ENCODE assay signal across 8 cellular contexts in genomic region chr22:29625090-29625825, GRCh38. TPM values are rescaled to one million over a fixed set of nuclear protein-coding genes. Genes with fewer than 3 reads are reported as not detected.
DNase-seq lines count a peak whose midpoint lies in the region; ATAC-seq and TF ChIP-seq lines count a peak whose summit lies in the region.

No MANE protein-coding gene starts in this region.

- H3K4me2 ChIP-seq in Loucy (ENCODE audit: low read depth, low read length, poor library complexity, severe bottlenecking) = no peak overlapping the region

- H3K9ac ChIP-seq in Loucy (ENCODE audit: low read depth, low read length, poor library complexity, severe bottlenecking) = no peak overlapping the region

- H3K36me3 ChIP-seq in Loucy (ENCODE audit: insufficient read depth, low read length) (no peaks in the 10 kb centered on the region), lung (ENCODE audit: control insufficient read depth in 2 of 2, insufficient read depth in 2 of 2, low read length in 2 of 2) (no peaks in the 10 kb centered on the region), thyroid gland (no peaks in the 10 kb centered on the region)

- no peak for TF ChIP-seq POLR2A in thyroid gland (IDR thresholded peaks at IDR 0.05)

- TF ChIP-seq CTCF in Loucy (conservative IDR thresholded peaks at IDR 0.05; ENCODE audit: low read length) = peak; percentile 96
- TF ChIP-seq CTCF in lung (IDR thresholded peaks at IDR 0.05; ENCODE audit: control extremely low read depth, extremely low read depth) = peak; percentile 58
- TF ChIP-seq CTCF in thyroid gland (IDR thresholded peaks at IDR 0.05) = peak; percentile 67 to 88 (median 82)

- peaks cover 8% of the 10 kb centered on the region for H4K20me1 ChIP-seq in Loucy (ENCODE audit: insufficient read depth, low read length, poor library complexity, severe bottlenecking)

- H3K9me2 ChIP-seq in Loucy (replicated peaks; ENCODE audit: low read depth, low read length) = no peaks in the 10 kb centered on the region

- H3K4me1 ChIP-seq in Loucy (ENCODE audit: insufficient read depth, low read length, poor library complexity, severe bottlenecking) = peaks cover 54% of the 10 kb centered on the region
- peaks cover 6 to 8% of the 10 kb centered on the region in 2 donors for H3K4me1 ChIP-seq in lung (ENCODE audit: control insufficient read depth in 2 of 2, insufficient read depth in 2 of 2, low read length in 2 of 2)
- peaks cover 12 to 40% of the 10 kb centered on the region in 2 donors for H3K4me1 ChIP-seq in thyroid gland

- H3K9me3 ChIP-seq in Loucy (ENCODE audit: insufficient read depth, low read depth, low read length) = no peaks in the 10 kb centered on the region
- no peaks in the 10 kb centered on the region for H3K9me3 ChIP-seq in lung (ENCODE audit: control insufficient read depth in 2 of 2, insufficient read depth in 1 of 2, low read length in 1 of 2)
- H3K9me3 ChIP-seq in thyroid gland = no peaks in the 10 kb centered on the region

- H3K4me3 ChIP-seq in Loucy (ENCODE audit: low read length, poor library complexity, severe bottlenecking) (no peak overlapping the region), lung (no peak overlapping the region), thyroid gland (replicated peaks in 1 of 3) (no peak overlapping the region)

- H2AFZ ChIP-seq in Loucy (ENCODE audit: low read length) = no peak overlapping the region

- H3K27me3 Mint-ChIP-seq in T-helper 2 cell treated with Interferon-gamma antibody and Interleukin-4, amounts not matched to agents 5 μg/mL and 100 μg/mL, for 36 hours (ENCODE audit: low read depth) = no peaks in the 10 kb centered on the region

- H3F3A ChIP-seq in Loucy (ENCODE audit: low read depth) = peaks cover 4% of the 10 kb centered on the region

- DNase-seq in NCI-H2196 (lab: John Stamatoyannopoulos, UW; ENCODE audit: unreplicated experiment) (peak; percentile 14), NCI-H2196 treated with DMSO at 0.1 percent for 48 hours (lab: John Stamatoyannopoulos, UW; ENCODE audit: unreplicated experiment) (no peak), dedifferentiated amniotic fluid mesenchymal stem cell (ENCODE audit: extremely low spot score) (peak; percentile 84), lung (ENCODE audit: low spot score) (peak; percentile 36), thyroid gland (peak; percentile 69 to 73)
- DNase-seq in T-helper 2 cell treated with Interferon-gamma antibody and Interleukin-4, amounts not matched to agents 5 μg/mL and 100 μg/mL, for 36 hours (ENCODE audit: low spot score) = peak; percentile 25

- peaks cover 49% of the 10 kb centered on the region for H3K4me1 Mint-ChIP-seq in T-helper 2 cell treated with Interferon-gamma antibody and Interleukin-4, amounts not matched to agents 5 μg/mL and 100 μg/mL, for 36 hours (ENCODE audit: low read depth)

- ATAC-seq in lung (ENCODE audit: insufficient read depth, low FRiP score) (peak; percentile 37), HG03520 (IDR thresholded peaks at IDR 0.05; ENCODE audit: unreplicated experiment) (no peak)

- no peaks in the 10 kb centered on the region for H3K9me3 Mint-ChIP-seq in T-helper 2 cell treated with Interferon-gamma antibody and Interleukin-4, amounts not matched to agents 5 μg/mL and 100 μg/mL, for 36 hours

- 74 to 75% methylated on average over 12 of the region's 12 CpGs for WGBS in lung, 2 donors
- 69 to 71% methylated on average over 12 of the region's 12 CpGs for WGBS in thyroid gland, 2 donors

- peaks cover 79% of the 10 kb centered on the region for H3K79me2 ChIP-seq in Loucy (ENCODE audit: insufficient read depth, low read length)

- H3K27me3 ChIP-seq in Loucy (ENCODE audit: insufficient read depth, low read length, poor library complexity, severe bottlenecking) (no peaks in the 10 kb centered on the region), lung (ENCODE audit: control insufficient read depth, insufficient read depth) (no peaks in the 10 kb centered on the region), thyroid gland (no peaks in the 10 kb centered on the region)

- H3K27ac Mint-ChIP-seq in T-helper 2 cell treated with Interferon-gamma antibody and Interleukin-4, amounts not matched to agents 5 μg/mL and 100 μg/mL, for 36 hours = peak overlapping the region; percentile 13

- intact Hi-C loops in thyroid gland (cut with DNase I) = no loop called here

- peaks cover 3% of the 10 kb centered on the region for H3K36me3 Mint-ChIP-seq in T-helper 2 cell treated with Interferon-gamma antibody and Interleukin-4, amounts not matched to agents 5 μg/mL and 100 μg/mL, for 36 hours (ENCODE audit: low read depth)

- H3K27ac ChIP-seq in lung (ENCODE audit: low read depth in 1 of 2, low read length in 1 of 2) (no peak overlapping the region), thyroid gland (no peak overlapping the region)

- H3K4me3 Mint-ChIP-seq in T-helper 2 cell treated with Interferon-gamma antibody and Interleukin-4, amounts not matched to agents 5 μg/mL and 100 μg/mL, for 36 hours = peak overlapping the region; percentile 45

RNA-seq across cellular contexts. Expression of gene NF2, which starts 21.8 kb away (rescaled TPM):
- total RNA-seq in lung = 10 to 100 TPM; 19.4 to 49.7 TPM
- polyA plus RNA-seq in lung = 10 to 100 TPM in 1 of 2 donors, 1 to 10 TPM in 1; 8.9 to 13.2 TPM
- 10 to 100 TPM; 37.5 to 65.5 (median 51.6) TPM for total RNA-seq in thyroid gland

RNA-seq across cellular contexts. Expression of gene NIPSNAP1, which starts 44.3 kb away (rescaled TPM):
- total RNA-seq in lung (10 to 100 TPM; 24.6 to 35.2 TPM), thyroid gland (10 to 100 TPM; 24.2 to 55.4 (median 39.6) TPM)
- polyA plus RNA-seq in lung = 10 to 100 TPM; 19.0 to 23.2 TPM
